ENCODE assay signal across 14 cellular contexts in genomic region chr16:20918486-20919239, GRCh38. TPM values are rescaled to one million over a fixed set of nuclear protein-coding genes. Genes with fewer than 3 reads are reported as not detected.
A peak's percentile ranks its signal among the peaks of the same experiment; 100 is the strongest.
DNase-seq lines count a peak whose midpoint lies in the region; ATAC-seq and TF ChIP-seq lines count a peak whose summit lies in the region.
"Had no signal": no experiment of that assay in that cellular context is flagged by ENCODE, and none has a peak within 500 bp of the region (broad histone marks: within the 10 kb centered on the region; RNA-seq: fewer than 3 reads in every experiment).

No MANE protein-coding gene starts in this region.

- no peak overlapping the region for H3K27ac ChIP-seq in lower lobe of right lung

- H3K36me3 ChIP-seq in lower lobe of right lung = peaks cover 14% of the 10 kb centered on the region

- H3K4me1 ChIP-seq in lower lobe of right lung = peaks cover 12% of the 10 kb centered on the region

- ATAC-seq in lower lobe of right lung (peak; percentile 77 to 85), HG02973 (IDR thresholded peaks at IDR 0.05; ENCODE audit: unreplicated experiment) (no peak)

- H3K36me3 Mint-ChIP-seq in HFFc6 (ENCODE audit: low read depth) = peaks cover 19% of the 10 kb centered on the region

- intact Hi-C loops in lower lobe of right lung (cut with DNase I) = no loop called here

- H3K4me1 Mint-ChIP-seq in HFFc6 (ENCODE audit: low read depth) = peaks cover 16% of the 10 kb centered on the region

- H3K9me3 ChIP-seq in lower lobe of right lung = no peaks in the 10 kb centered on the region
- H3K9me3 ChIP-seq: upper lobe of left lung had no signal

- no peak overlapping the region for H3K4me3 ChIP-seq in choroid plexus epithelial cell (ENCODE audit: low read depth, low read length)
- H3K4me3 ChIP-seq in lower lobe of right lung = no peak overlapping the region
- H3K4me3 ChIP-seq: upper lobe of left lung had no signal

- H3K4me3 Mint-ChIP-seq in HFFc6 = no peak overlapping the region
- H3K4me3 Mint-ChIP-seq: B cell, IgD-negative memory B cell, nephron had no signal

- no peak for TF ChIP-seq CTCF in HFFc6 (IDR thresholded peaks at IDR 0.05)
- TF ChIP-seq CTCF in choroid plexus epithelial cell (conservative IDR thresholded peaks at IDR 0.05; ENCODE audit: low read depth, low read length) = no peak
- TF ChIP-seq CTCF in lower lobe of right lung (IDR thresholded peaks at IDR 0.05) = no peak
- no peak for TF ChIP-seq CTCF in GM20000 (IDR thresholded peaks at IDR 0.05; ENCODE audit: extremely low read depth, missing control alignments)
- no peak for TF ChIP-seq CTCF in GM10266 (IDR thresholded peaks at IDR 0.05; ENCODE audit: control insufficient read depth, insufficient read depth, low read depth, missing control alignments)

- peaks cover 3% of the 10 kb centered on the region for H3K27me3 Mint-ChIP-seq in HFFc6 (ENCODE audit: insufficient read depth)
- H3K27me3 Mint-ChIP-seq: B cell, IgD-negative memory B cell had no signal

- H3K27ac Mint-ChIP-seq in HFFc6 = peak overlapping the region; percentile 47; the same call in 1 of the 2 replicates
- H3K27ac Mint-ChIP-seq: B cell, IgD-negative memory B cell, nephron had no signal

- no peaks in the 10 kb centered on the region for H3K27me3 ChIP-seq in lower lobe of right lung (ENCODE audit: low read depth)
- H3K27me3 ChIP-seq: upper lobe of left lung had no signal

- H3K9me3 Mint-ChIP-seq in HFFc6 = no peaks in the 10 kb centered on the region
- H3K9me3 Mint-ChIP-seq: IgD-negative memory B cell, nephron had no signal

- DNase-seq in A172 (ENCODE audit: low spot score) (peak; percentile 29), HFFc6 (peak; percentile 41), choroid plexus epithelial cell (ENCODE audit: low read depth) (peak; percentile 73), lower lobe of right lung (peak; percentile 64), GM20000 (ENCODE audit: low spot score) (no peak), dermis blood vessel endothelial cell (no peak), GM10266 (ENCODE audit: extremely low spot score) (no peak)
- DNase-seq: central memory CD4-positive, alpha-beta T cell; NCI-H524 had no signal

RNA-seq across cellular contexts. Expression of gene LYRM1, which starts 18.1 kb away (rescaled TPM):
- 58.3 and 77.2 TPM in 2 replicates for total RNA-seq in A172 (2014; rRNA removed; shearing (Covaris generic))
- 10 to 100 TPM; 22.2 to 28.4 (median 25.8) TPM for total RNA-seq in HFFc6 (2021; fragmentation: NEBNext Ultra II Directional; extraction: Animal tissue kit (Norgen Biotek cat#: 25700))
- total RNA-seq in lower lobe of right lung = 23.3 TPM
- total RNA-seq in dermis blood vessel endothelial cell = 75.2 and 87.4 TPM in 2 replicates

RNA-seq across cellular contexts. Expression of gene DCUN1D3, which starts 18.5 kb away (rescaled TPM):
- 26.1 and 28.8 TPM in 2 replicates for total RNA-seq in A172 (2014; rRNA removed; shearing (Covaris generic))
- total RNA-seq in HFFc6 (2021; fragmentation: NEBNext Ultra II Directional; extraction: Animal tissue kit (Norgen Biotek cat#: 25700)) = 10 to 100 TPM; 29.2 to 41.0 (median 32.1) TPM
- total RNA-seq in lower lobe of right lung (20.7 TPM), dermis blood vessel endothelial cell (33.8 and 80.8 TPM in 2 replicates)

Comparison
In these comparisons a context has a peak if more than half of its experiments do, and no peak if none do; other contexts are left out.
1. DNase-seq: peak in A172 (single experiment), HFFc6 (single experiment), choroid plexus epithelial cell (single experiment) and lower lobe of right lung (single experiment); none in GM20000 (single experiment), dermis blood vessel endothelial cell (single experiment) and GM10266 (single experiment).